28 cellular contexts compared by ENCODE assay signal in the genomic region with DNA sequence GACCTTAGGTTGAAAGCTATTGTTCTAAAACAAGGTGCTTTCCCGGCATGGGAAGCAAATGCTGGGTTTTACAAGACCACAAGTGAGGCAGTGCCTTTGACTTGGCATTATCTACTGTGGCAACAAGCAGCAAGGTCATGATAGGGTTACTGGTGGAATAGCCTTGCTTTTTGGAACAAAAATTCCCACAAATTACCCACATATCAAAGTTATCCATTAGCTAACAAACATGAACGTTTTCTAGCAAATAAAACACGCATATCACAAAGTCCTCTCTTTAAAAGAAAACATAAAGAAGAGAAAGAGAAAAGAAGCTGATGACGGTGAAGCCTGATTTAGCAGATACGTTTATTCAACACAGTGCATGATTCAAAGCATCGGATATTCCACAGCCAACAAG.
"Had no signal": no experiment of that assay in that cellular context is flagged by ENCODE, and none has a peak within 500 bp of the region (broad histone marks: within the 10 kb centered on the region; RNA-seq: fewer than 3 reads in every experiment).

No MANE protein-coding gene starts in this region.

- H3K27ac ChIP-seq: esophagus muscularis mucosa, foreskin keratinocyte, gastrocnemius medialis, WERI-Rb-1 had no signal

- DNase-seq: activated B cell treated with CpG ODN at 0.5 μM for 24 hours; activated CD4-positive, alpha-beta memory T cell treated with anti-CD3 and anti-CD28 coated beads, Interleukin-2, amount 10 ng/mL, durations not matched to agents 7 days and 5 days; activated CD4-positive, alpha-beta T cell treated with anti-CD3 and anti-CD28 coated beads for 48 hours; activated effector memory CD4-positive, alpha-beta T cell treated with Interleukin-2 at 50 U/mL for 16 hours; activated gamma-delta T cell treated with Interleukin-2 at 50 U/mL for 16 hours; activated naive CD4-positive, alpha-beta T cell treated with anti-CD3 and anti-CD28 coated beads, Interleukin-2, amount 50 U/mL, for 16 hours; activated naive CD4-positive, alpha-beta T cell treated with Interleukin-2 at 50 U/mL for 16 hours; activated T-cell treated with anti-CD3 and anti-CD28 coated beads, Interleukin-2, amount 50 U/mL, for 4 hours; amniotic stem cell; anterior cingulate cortex; caudate nucleus; cortex of kidney; dermis blood vessel endothelial cell; effector CD4-positive, alpha-beta T cell; effector memory CD8-positive, alpha-beta T cell; erythroblast; foreskin keratinocyte; gastrocnemius medialis; glutamatergic neuron; T-helper 1 cell; T-helper 17 cell; T1000; WERI-Rb-1 had no signal

- H3K4me1 Mint-ChIP-seq: activated B cell treated with CpG ODN at 0.5 μM for 24 hours; activated CD4-positive, alpha-beta memory T cell treated with anti-CD3 and anti-CD28 coated beads, Interleukin-2, amount 10 ng/mL, durations not matched to agents 7 days and 5 days; activated T-helper 17 cell treated with anti-CD3 and anti-CD28 coated beads, Interleukin-2, amount 50 U/mL, for 72 hours; T-helper 17 cell had no signal

- H3K27ac Mint-ChIP-seq: activated B cell treated with CpG ODN at 0.5 μM for 24 hours; activated CD4-positive, alpha-beta memory T cell treated with anti-CD3 and anti-CD28 coated beads, Interleukin-2, amount 10 ng/mL, durations not matched to agents 7 days and 5 days; activated naive CD8-positive, alpha-beta T cell; activated T-helper 17 cell treated with anti-CD3 and anti-CD28 coated beads, Interleukin-2, amount 50 U/mL, for 72 hours; effector memory CD8-positive, alpha-beta T cell; T-helper 17 cell; T-helper 2 cell treated with Interferon-gamma antibody and Interleukin-4, amounts not matched to agents 5 μg/mL and 100 μg/mL, for 36 hours had no signal

- H3K4me3 ChIP-seq: esophagus muscularis mucosa, gastrocnemius medialis had no signal

- H3K27me3 Mint-ChIP-seq: activated B cell treated with CpG ODN at 0.5 μM for 24 hours; activated CD4-positive, alpha-beta memory T cell treated with anti-CD3 and anti-CD28 coated beads, Interleukin-2, amount 10 ng/mL, durations not matched to agents 7 days and 5 days; activated naive CD8-positive, alpha-beta T cell; activated T-helper 17 cell treated with anti-CD3 and anti-CD28 coated beads, Interleukin-2, amount 50 U/mL, for 72 hours; effector memory CD8-positive, alpha-beta T cell; T-helper 17 cell had no signal

- H3K36me3 ChIP-seq: gastrocnemius medialis, WERI-Rb-1 had no signal

- H3K27me3 ChIP-seq: esophagus muscularis mucosa, foreskin keratinocyte, gastrocnemius medialis had no signal

- H3K9me3 ChIP-seq: esophagus muscularis mucosa, gastrocnemius medialis had no signal

- H3K4me1 ChIP-seq: foreskin keratinocyte, gastrocnemius medialis had no signal

- ATAC-seq: activated CD4-positive, CD25-positive, alpha-beta regulatory T cell treated with anti-CD3 and anti-CD28 coated beads, Interleukin-2, amount 50 U/mL, for 24 hours; activated T-cell treated with anti-CD3 and anti-CD28 coated beads, Interleukin-2, amount 50 U/mL, for 4 hours; activated T-helper 17 cell treated with anti-CD3 and anti-CD28 coated beads, Interleukin-2, amount 50 U/mL, for 72 hours; effector memory CD8-positive, alpha-beta T cell; foreskin keratinocyte; gastrocnemius medialis; T-helper 17 cell had no signal

- H3K9me3 Mint-ChIP-seq: activated B cell treated with CpG ODN at 0.5 μM for 24 hours; activated CD4-positive, alpha-beta memory T cell treated with anti-CD3 and anti-CD28 coated beads, Interleukin-2, amount 10 ng/mL, durations not matched to agents 7 days and 5 days; activated T-cell treated with anti-CD3 and anti-CD28 coated beads, Interleukin-2, amount 50 U/mL, for 4 hours; activated T-helper 17 cell treated with anti-CD3 and anti-CD28 coated beads, Interleukin-2, amount 50 U/mL, for 72 hours; effector memory CD8-positive, alpha-beta T cell; T-helper 2 cell treated with Interferon-gamma antibody and Interleukin-4, amounts not matched to agents 5 μg/mL and 100 μg/mL, for 36 hours had no signal

- H3K4me3 Mint-ChIP-seq: activated B cell treated with CpG ODN at 0.5 μM for 24 hours; activated CD4-positive, alpha-beta memory T cell treated with anti-CD3 and anti-CD28 coated beads, Interleukin-2, amount 10 ng/mL, durations not matched to agents 7 days and 5 days; activated naive CD8-positive, alpha-beta T cell; activated T-cell treated with anti-CD3 and anti-CD28 coated beads, Interleukin-2, amount 50 U/mL, for 4 hours; activated T-helper 17 cell treated with anti-CD3 and anti-CD28 coated beads, Interleukin-2, amount 50 U/mL, for 72 hours; effector memory CD8-positive, alpha-beta T cell; T-helper 17 cell; T-helper 2 cell treated with Interferon-gamma antibody and Interleukin-4, amounts not matched to agents 5 μg/mL and 100 μg/mL, for 36 hours had no signal
